In genomic region chr5:125058185-125058826, GRCh38 we compare ENCODE assay signal across 12 cellular contexts.
A peak's percentile ranks its signal among the peaks of the same experiment; 100 is the strongest.
DNase-seq lines count a peak whose midpoint lies in the region; ATAC-seq, FAIRE-seq and TF ChIP-seq lines count a peak whose summit lies in the region.
"Had no signal": no experiment of that assay in that cellular context is flagged by ENCODE, and none has a peak within 500 bp of the region (broad histone marks: within the 10 kb centered on the region; RNA-seq: fewer than 3 reads in every experiment).

No MANE protein-coding gene starts in this region.

- H3K27ac ChIP-seq in VCaP = peak overlapping the region; percentile 50
- H3K27ac ChIP-seq in keratinocyte (ENCODE audit: control insufficient read depth, insufficient read depth, low read length) = no peak overlapping the region
- peak overlapping the region in 1 of 4 donors; percentile 23 for H3K27ac ChIP-seq in esophagus squamous epithelium

- intact Hi-C loops in esophagus squamous epithelium (cut with DNase I) = no loop called here

- peak; percentile 55 for FAIRE-seq in keratinocyte (lab: Jason Lieb, UNC)

- no peaks in the 10 kb centered on the region for H3K79me2 ChIP-seq in keratinocyte (ENCODE audit: control insufficient read depth, insufficient read depth, low read length)

- H2AFZ ChIP-seq in keratinocyte (ENCODE audit: control insufficient read depth, low read length) = no peak overlapping the region

- TF ChIP-seq POLR2A in esophagus squamous epithelium (IDR thresholded peaks at IDR 0.05) = no peak

- DNase-seq in DMS153 (lab: John Stamatoyannopoulos, UW) = peak; percentile 23
- DNase-seq in NCI-H146 treated with DMSO at 0.1 percent for 48 hours (lab: John Stamatoyannopoulos, UW; ENCODE audit: unreplicated experiment) = peak; percentile 16
- DNase-seq in keratinocyte (ENCODE audit: low read depth, low spot score) = no peak
- no peak for DNase-seq in esophagus squamous epithelium (lab: John Stamatoyannopoulos, UW)
- no peak for DNase-seq in superior temporal gyrus (ENCODE audit: extremely low spot score)
- DNase-seq in glomerular visceral epithelial cell (ENCODE audit: extremely low spot score) = no peak
- DNase-seq: activated CD4-positive, alpha-beta T cell treated with anti-CD3 and anti-CD28 coated beads for 36 hours; amygdala; Calu3; glutamatergic neuron had no signal

- H3K9me3 ChIP-seq in keratinocyte (ENCODE audit: control insufficient read depth, low read depth, low read length) (no peaks in the 10 kb centered on the region), esophagus squamous epithelium (no peaks in the 10 kb centered on the region)

- no peaks in the 10 kb centered on the region for H3K9me1 ChIP-seq in keratinocyte (ENCODE audit: control insufficient read depth, extremely low read depth, insufficient read depth, low read length)

- H3K36me3 ChIP-seq in keratinocyte (ENCODE audit: control insufficient read depth in 2 of 2, extremely low read depth in 1 of 2, insufficient read depth in 2 of 2, low read length in 2 of 2) (no peaks in the 10 kb centered on the region), esophagus squamous epithelium (no peaks in the 10 kb centered on the region)

- ATAC-seq in HG03432 (IDR thresholded peaks at IDR 0.05; ENCODE audit: unreplicated experiment) = no peak
- ATAC-seq: activated CD4-positive, alpha-beta T cell treated with anti-CD3 and anti-CD28 coated beads for 36 hours had no signal

- no peak for TF ChIP-seq CTCF in VCaP (conservative IDR thresholded peaks at IDR 0.05)
- TF ChIP-seq CTCF in keratinocyte (optimal IDR thresholded peaks at IDR 0.05 in 1 of 3, IDR thresholded peaks at IDR 0.05 in 1 of 3, conservative IDR thresholded peaks at IDR 0.05 in 1 of 3; ENCODE audit: extremely low read depth in 1 of 3, insufficient read depth in 2 of 3, low read length in 3 of 3) = no peak
- TF ChIP-seq CTCF in esophagus squamous epithelium (IDR thresholded peaks at IDR 0.05) = no peak

- H3K4me3 ChIP-seq in keratinocyte (ENCODE audit: control insufficient read depth in 2 of 3, extremely low read depth in 1 of 3, insufficient read depth in 2 of 3, low read depth in 1 of 3, low read length in 3 of 3) = no peak overlapping the region
- no peak overlapping the region for H3K4me3 ChIP-seq in esophagus squamous epithelium

- H3K27me3 ChIP-seq in keratinocyte (ENCODE audit: control insufficient read depth, extremely low read depth, insufficient read depth, low read length) (no peaks in the 10 kb centered on the region), esophagus squamous epithelium (no peaks in the 10 kb centered on the region)

- H3K4me2 ChIP-seq in keratinocyte (ENCODE audit: control insufficient read depth, extremely low read depth, insufficient read depth, low read depth, low read length) = no peak overlapping the region

- peaks cover 20% of the 10 kb centered on the region for H3K4me1 ChIP-seq in keratinocyte (ENCODE audit: control insufficient read depth, extremely low read depth, insufficient read depth, low read length)
- H3K4me1 ChIP-seq in esophagus squamous epithelium = peaks cover 12 to 38% (median 16%) of the 10 kb centered on the region in 3 donors

- WGBS in esophagus squamous epithelium, 2 donors = 20 to 26% methylated on average over 6 of the region's 6 CpGs

- dilution Hi-C loops in keratinocyte (cut with MboI; ENCODE audit: extremely low pct_ligation_motif_present, low sequenced_read_pairs) = no loop called here

- no peak overlapping the region for H3K9ac ChIP-seq in keratinocyte (ENCODE audit: control insufficient read depth, extremely low read depth, insufficient read depth, low read length)

- no peaks in the 10 kb centered on the region for H4K20me1 ChIP-seq in keratinocyte (ENCODE audit: control insufficient read depth, extremely low read depth, insufficient read depth, low read length)

Comparison
In these comparisons a context has a peak if more than half of its experiments do, and no peak if none do; other contexts are left out.
1. DNase-seq: peak in DMS153 (single experiment) and NCI-H146 treated with DMSO at 0.1 percent for 48 hours (single experiment); none in keratinocyte (single experiment), esophagus squamous epithelium (single experiment), superior temporal gyrus (single experiment) and glomerular visceral epithelial cell (single experiment).